10 cellular contexts compared by ENCODE assay signal in genomic region chr3:95705786-95706418, GRCh38.
DNase-seq lines count a peak whose midpoint lies in the region; ATAC-seq and TF ChIP-seq lines count a peak whose summit lies in the region.
"Had no signal": no experiment of that assay in that cellular context is flagged by ENCODE, and none has a peak within 500 bp of the region (broad histone marks: within the 10 kb centered on the region; RNA-seq: fewer than 3 reads in every experiment).

No MANE protein-coding gene starts in this region.

- peak; percentile 96 for DNase-seq in OCI-M1 (lab: John Stamatoyannopoulos, UW)
- DNase-seq in left lobe of liver (ENCODE audit: low spot score) = no peak
- no peak for DNase-seq in left lung
- no peak for DNase-seq in dedifferentiated amniotic fluid mesenchymal stem cell (ENCODE audit: extremely low spot score)
- DNase-seq in ecto neural progenitor cell (ENCODE audit: low spot score) = no peak
- no peak for DNase-seq in hepatocyte (ENCODE audit: low spot score)
- DNase-seq: activated gamma-delta T cell treated with Interleukin-2 at 50 U/mL for 16 hours had no signal

- H3K4me1 ChIP-seq in left lung (no peaks in the 10 kb centered on the region), hepatocyte (ENCODE audit: insufficient read depth) (no peaks in the 10 kb centered on the region)

- H2AFZ ChIP-seq in hepatocyte = no peak overlapping the region

- ATAC-seq in GM18502 (IDR thresholded peaks at IDR 0.05; ENCODE audit: poor library complexity, unreplicated experiment) (peak; percentile 87), HG02623 (IDR thresholded peaks at IDR 0.05; ENCODE audit: unreplicated experiment) (peak; percentile 82), left lobe of liver (peak; percentile 48), left lung (no peak)
- ATAC-seq: HCT116 had no signal

- no peaks in the 10 kb centered on the region for H3K79me2 ChIP-seq in hepatocyte

- TF ChIP-seq CTCF in left lung (IDR thresholded peaks at IDR 0.05) (no peak), hepatocyte (IDR thresholded peaks at IDR 0.05; ENCODE audit: poor library complexity) (no peak)

- H3K9me3 ChIP-seq in left lung = peaks cover 0 to 5% of the 10 kb centered on the region in 2 donors
- no peaks in the 10 kb centered on the region for H3K9me3 ChIP-seq in hepatocyte (ENCODE audit: low read depth)

- intact Hi-C loops in left lung (cut with DNase I) = no loop called here

- H3K4me3 ChIP-seq in left lung (peak overlapping the region in 1 of 2 donors; percentile 5), hepatocyte (no peak overlapping the region)

- 96% methylated on average over 9 of the region's 9 CpGs for WGBS in hepatocyte (ENCODE audit: low lambda C conversion rate, missing lambda C conversion rate)

- no peaks in the 10 kb centered on the region for H3K9me2 ChIP-seq in hepatocyte (replicated peaks; ENCODE audit: insufficient read depth)

- H3K36me3 ChIP-seq in left lung (no peaks in the 10 kb centered on the region), hepatocyte (replicated peaks; ENCODE audit: insufficient read depth, low read depth) (no peaks in the 10 kb centered on the region)

- H3K27ac ChIP-seq in left lung (no peak overlapping the region), hepatocyte (no peak overlapping the region)

- H3K27me3 ChIP-seq in left lung = no peaks in the 10 kb centered on the region
- no peaks in the 10 kb centered on the region for H3K27me3 ChIP-seq in hepatocyte

- H4K20me1 ChIP-seq in hepatocyte (ENCODE audit: insufficient read depth, poor library complexity, severe bottlenecking) = no peaks in the 10 kb centered on the region

- H3K4me2 ChIP-seq in hepatocyte = no peak overlapping the region
